9 cellular contexts compared by ENCODE assay signal in genomic region chr17:65173284-65173793, GRCh38. TPM values are rescaled to one million over a fixed set of nuclear protein-coding genes. Genes with fewer than 3 reads are reported as not detected.
A peak's percentile ranks its signal among the peaks of the same experiment; 100 is the strongest.
DNase-seq lines count a peak whose midpoint lies in the region; ATAC-seq, FAIRE-seq and TF ChIP-seq lines count a peak whose summit lies in the region.
"Had no signal": no experiment of that assay in that cellular context is flagged by ENCODE, and none has a peak within 500 bp of the region (broad histone marks: within the 10 kb centered on the region; RNA-seq: fewer than 3 reads in every experiment).

No MANE protein-coding gene starts in this region.

- peak overlapping the region in 2 of 7 donors; percentile 17 to 50 for H3K27ac Mint-ChIP-seq in CD14-positive monocyte
- peak overlapping the region in 2 of 3 donors; percentile 5 to 55 for H3K27ac Mint-ChIP-seq in IgD-negative memory B cell

- H2AFZ ChIP-seq in smooth muscle cell (ENCODE audit: low read depth): no peak overlapping the region

- intact Hi-C loops in CD14-positive monocyte (cut with micrococcal nuclease): no loop called here

- no peak overlapping the region for H3K4me3 ChIP-seq in smooth muscle cell

- H3K27me3 ChIP-seq in smooth muscle cell (ENCODE audit: low read depth): no peaks in the 10 kb centered on the region

- no peaks in the 10 kb centered on the region for H3K4me1 ChIP-seq in smooth muscle cell (ENCODE audit: low read depth)

- no peaks in the 10 kb centered on the region for H4K20me1 ChIP-seq in smooth muscle cell (ENCODE audit: low read depth)

- H3K36me3 Mint-ChIP-seq in CD14-positive monocyte (no peaks in the 10 kb centered on the region), IgD-negative memory B cell (no peaks in the 10 kb centered on the region)

- H3K27ac ChIP-seq in smooth muscle cell (ENCODE audit: low read depth): no peak overlapping the region
- H3K27ac ChIP-seq: epithelial cell of prostate had no signal

- FAIRE-seq in GM12892 (lab: Jason Lieb, UNC): no peak

- DNase-seq in CD14-positive monocyte (ENCODE audit: low spot score) (peak; percentile 60), smooth muscle cell (lab: John Stamatoyannopoulos, UW; ENCODE audit: unreplicated experiment) (peak; percentile 14), GM10248 (ENCODE audit: extremely low spot score) (no peak), GM12892 (ENCODE audit: insufficient read length) (no peak)
- DNase-seq in activated CD4-positive, alpha-beta T cell treated with anti-CD3 and anti-CD28 coated beads for 48 hours: peak; percentile 78
- DNase-seq in effector CD8-positive, alpha-beta T cell (lab: John Stamatoyannopoulos, UW): peak; percentile 4

- H3K27me3 Mint-ChIP-seq in CD14-positive monocyte (ENCODE audit: low read depth in 3 of 3): peaks cover 1 to 10% (median 3%) of the 10 kb centered on the region in 3 donors
- H3K27me3 Mint-ChIP-seq in IgD-negative memory B cell: peaks cover 1% of the 10 kb centered on the region

- H3K4me3 Mint-ChIP-seq in CD14-positive monocyte: no peak overlapping the region
- peak overlapping the region in 1 of 4 donors; percentile 30 for H3K4me3 Mint-ChIP-seq in IgD-negative memory B cell

- H3K79me2 ChIP-seq in smooth muscle cell (ENCODE audit: low read depth): no peaks in the 10 kb centered on the region

- no peak for TF ChIP-seq POLR2A in GM12892 (IDR thresholded peaks at IDR 0.05; ENCODE audit: low read depth, low read length)

- CTCF ChIA-PET in GM10248 (lab: Yijun Ruan, JAX): interaction anchor here (1.3 to 1.8 kb wide), 4 partner anchors 8 to 73 kb away, joined by 4 to 10 read pairs (median 6); partner anchors contain the start of gene RGS9

- peaks cover 0 to 3% (median 0%) of the 10 kb centered on the region in 7 donors for H3K9me3 Mint-ChIP-seq in CD14-positive monocyte
- peaks cover 0 to 6% (median 0%) of the 10 kb centered on the region in 3 donors for H3K9me3 Mint-ChIP-seq in IgD-negative memory B cell

- TF ChIP-seq CTCF in CD14-positive monocyte (IDR thresholded peaks at IDR 0.05) (no peak), smooth muscle cell (IDR thresholded peaks at IDR 0.05; ENCODE audit: borderline replicate concordance, insufficient read depth, poor library complexity, severe bottlenecking) (no peak), GM10248 (IDR thresholded peaks at IDR 0.05; ENCODE audit: control extremely low read depth, extremely low read depth, low read depth, missing control alignments) (no peak)

- H3K36me3 ChIP-seq in smooth muscle cell (ENCODE audit: low read depth): no peaks in the 10 kb centered on the region

- no peak overlapping the region for H3K9ac ChIP-seq in smooth muscle cell (ENCODE audit: low read depth)

- H3K4me1 Mint-ChIP-seq in CD14-positive monocyte (peaks cover 8% of the 10 kb centered on the region), IgD-negative memory B cell (peaks cover 2 to 11% (median 8%) of the 10 kb centered on the region in 3 donors)

- peak overlapping the region; percentile 19 for H3K4me2 ChIP-seq in smooth muscle cell

- 56% methylated on average over 12 of the region's 12 CpGs for WGBS in smooth muscle cell (ENCODE audit: low lambda C conversion rate)

- POLR2A ChIA-PET in GM10248 (lab: Yijun Ruan, JAX): no interaction called here

- H3K9me3 ChIP-seq in smooth muscle cell (replicated peaks; ENCODE audit: low read depth): no peaks in the 10 kb centered on the region

- no peaks in the 10 kb centered on the region for H3F3A ChIP-seq in smooth muscle cell (ENCODE audit: low read depth)

- ATAC-seq in GM21528 (IDR thresholded peaks at IDR 0.05; ENCODE audit: low FRiP score, unreplicated experiment): no peak

RNA-seq across cellular contexts. Expression of gene RGS9, which starts 36.2 kb away (rescaled TPM):
- polyA plus RNA-seq in CD14-positive monocyte: not detected
- 0.61 TPM for polyA plus RNA-seq in IgD-negative memory B cell
- 15.6 and 16.3 TPM in 2 replicates for total RNA-seq in smooth muscle cell
- polyA plus RNA-seq in smooth muscle cell: 18.8 and 20.4 TPM in 2 replicates
- 29.1 TPM for polyA plus RNA-seq in GM12892 (2012; ENCODE audit: missing spikeins)

Comparison
In these comparisons a context has a peak if more than half of its experiments do, and no peak if none do; other contexts are left out.
1. DNase-seq: peak in CD14-positive monocyte (single experiment), activated CD4-positive, alpha-beta T cell treated with anti-CD3 and anti-CD28 coated beads for 48 hours (single experiment), effector CD8-positive, alpha-beta T cell (single experiment) and smooth muscle cell (single experiment); none in GM10248 (single experiment) and GM12892 (single experiment).
2. RNA of gene RGS9, which starts 36.2 kb away (polyA plus RNA-seq): 18.8 to 20.4 TPM in smooth muscle cell; 0.61 TPM in IgD-negative memory B cell (single experiment) and not detected in CD14-positive monocyte; every median in the first group is over 10 times any median in the second.